Comparison of ENCODE assay signal across 1 cellular context in the genomic region with DNA sequence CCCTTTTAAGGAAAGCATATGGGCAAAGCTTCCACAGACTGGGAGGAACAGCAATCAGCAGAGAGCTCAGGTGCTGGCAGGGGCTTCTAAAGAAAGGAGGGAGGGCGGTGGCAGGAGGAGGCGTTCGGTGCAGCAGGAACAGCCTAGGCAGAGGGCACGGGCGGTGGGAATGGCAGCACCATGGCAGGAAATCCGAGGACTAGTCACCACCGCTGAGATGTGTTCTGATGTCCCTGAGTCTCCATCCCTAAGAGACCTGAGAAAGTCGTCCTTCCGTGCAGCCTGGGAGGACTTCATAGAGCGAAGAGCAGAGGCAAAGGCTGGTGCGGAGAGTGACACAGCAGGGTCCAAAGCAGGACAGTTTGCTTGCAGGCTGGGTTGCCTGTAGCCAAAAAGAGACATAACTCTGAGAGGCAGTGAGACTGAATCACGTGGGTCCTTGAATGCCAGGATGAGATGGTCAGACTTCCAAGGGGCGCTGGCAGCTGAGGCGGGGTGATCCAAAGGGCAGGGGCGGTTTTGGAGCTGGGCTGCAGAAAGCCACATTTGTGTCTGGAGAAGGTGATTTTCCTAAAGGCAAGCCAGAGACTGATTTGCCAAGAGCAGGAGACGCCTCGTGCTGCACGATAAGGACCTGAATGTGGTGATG.
A peak's percentile ranks its signal among the peaks of the same experiment; 100 is the strongest.
TF ChIP-seq lines count a peak whose summit lies in the region.

No MANE protein-coding gene starts in this region.

TF ChIP-seq in HepG2, 621 proteins besides CTCF, POLR2A, EP300 and RAD21 (continues in another document):
- no peak for TF ChIP-seq SOX6 (IDR thresholded peaks at IDR 0.05)
- no peak for TF ChIP-seq SOX6 (CRISPR knock-in tag; IDR thresholded peaks at IDR 0.05)
- TF ChIP-seq U2AF1 (optimal IDR thresholded peaks at IDR 0.05; ENCODE audit: low read depth, low read length) = no peak
- no peak for TF ChIP-seq MEIS1 (CRISPR knock-in tag; IDR thresholded peaks at IDR 0.05; ENCODE audit: borderline replicate concordance)
- TF ChIP-seq TCF7 (IDR thresholded peaks at IDR 0.05; ENCODE audit: low read depth) = no peak
- TF ChIP-seq KLF13 (CRISPR knock-in tag; IDR thresholded peaks at IDR 0.05) = no peak
- no peak for TF ChIP-seq ZNF766 (CRISPR knock-in tag; IDR thresholded peaks at IDR 0.05; ENCODE audit: borderline replicate concordance)
- TF ChIP-seq ZFP36L1 (CRISPR knock-in tag; IDR thresholded peaks at IDR 0.05) = no peak
- TF ChIP-seq, protein P1, sequence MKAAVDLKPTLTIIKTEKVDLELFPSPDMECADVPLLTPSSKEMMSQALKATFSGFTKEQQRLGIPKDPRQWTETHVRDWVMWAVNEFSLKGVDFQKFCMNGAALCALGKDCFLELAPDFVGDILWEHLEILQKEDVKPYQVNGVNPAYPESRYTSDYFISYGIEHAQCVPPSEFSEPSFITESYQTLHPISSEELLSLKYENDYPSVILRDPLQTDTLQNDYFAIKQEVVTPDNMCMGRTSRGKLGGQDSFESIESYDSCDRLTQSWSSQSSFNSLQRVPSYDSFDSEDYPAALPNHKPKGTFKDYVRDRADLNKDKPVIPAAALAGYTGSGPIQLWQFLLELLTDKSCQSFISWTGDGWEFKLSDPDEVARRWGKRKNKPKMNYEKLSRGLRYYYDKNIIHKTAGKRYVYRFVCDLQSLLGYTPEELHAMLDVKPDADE (CRISPR knock-in tag; IDR thresholded peaks at IDR 0.05) = no peak
- TF ChIP-seq, protein P2, sequence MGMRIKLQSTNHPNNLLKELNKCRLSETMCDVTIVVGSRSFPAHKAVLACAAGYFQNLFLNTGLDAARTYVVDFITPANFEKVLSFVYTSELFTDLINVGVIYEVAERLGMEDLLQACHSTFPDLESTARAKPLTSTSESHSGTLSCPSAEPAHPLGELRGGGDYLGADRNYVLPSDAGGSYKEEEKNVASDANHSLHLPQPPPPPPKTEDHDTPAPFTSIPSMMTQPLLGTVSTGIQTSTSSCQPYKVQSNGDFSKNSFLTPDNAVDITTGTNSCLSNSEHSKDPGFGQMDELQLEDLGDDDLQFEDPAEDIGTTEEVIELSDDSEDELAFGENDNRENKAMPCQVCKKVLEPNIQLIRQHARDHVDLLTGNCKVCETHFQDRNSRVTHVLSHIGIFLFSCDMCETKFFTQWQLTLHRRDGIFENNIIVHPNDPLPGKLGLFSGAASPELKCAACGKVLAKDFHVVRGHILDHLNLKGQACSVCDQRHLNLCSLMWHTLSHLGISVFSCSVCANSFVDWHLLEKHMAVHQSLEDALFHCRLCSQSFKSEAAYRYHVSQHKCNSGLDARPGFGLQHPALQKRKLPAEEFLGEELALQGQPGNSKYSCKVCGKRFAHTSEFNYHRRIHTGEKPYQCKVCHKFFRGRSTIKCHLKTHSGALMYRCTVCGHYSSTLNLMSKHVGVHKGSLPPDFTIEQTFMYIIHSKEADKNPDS (CRISPR knock-in tag; IDR thresholded peaks at IDR 0.05) = no peak
- no peak for TF ChIP-seq KDM1A (CRISPR knock-in tag; IDR thresholded peaks at IDR 0.05)
- no peak for TF ChIP-seq REPIN1 (CRISPR knock-in tag; IDR thresholded peaks at IDR 0.05; ENCODE audit: borderline replicate concordance, low read depth)
- TF ChIP-seq ZNF296 (CRISPR knock-in tag; conservative IDR thresholded peaks at IDR 0.05) = no peak
- TF ChIP-seq ZNF33A (CRISPR knock-in tag; IDR thresholded peaks at IDR 0.05; ENCODE audit: borderline replicate concordance) = no peak
- no peak for TF ChIP-seq ZFP1 (CRISPR knock-in tag; IDR thresholded peaks at IDR 0.05)
- peak; percentile 18; the same call in 1 of the 2 replicates for TF ChIP-seq SAP130 (CRISPR knock-in tag; IDR thresholded peaks at IDR 0.05; ENCODE audit: low read depth)
- TF ChIP-seq IRF2 (CRISPR knock-in tag; IDR thresholded peaks at IDR 0.05) = peak; percentile 25; the same call in 1 of the 2 replicates
- TF ChIP-seq, protein P3, sequence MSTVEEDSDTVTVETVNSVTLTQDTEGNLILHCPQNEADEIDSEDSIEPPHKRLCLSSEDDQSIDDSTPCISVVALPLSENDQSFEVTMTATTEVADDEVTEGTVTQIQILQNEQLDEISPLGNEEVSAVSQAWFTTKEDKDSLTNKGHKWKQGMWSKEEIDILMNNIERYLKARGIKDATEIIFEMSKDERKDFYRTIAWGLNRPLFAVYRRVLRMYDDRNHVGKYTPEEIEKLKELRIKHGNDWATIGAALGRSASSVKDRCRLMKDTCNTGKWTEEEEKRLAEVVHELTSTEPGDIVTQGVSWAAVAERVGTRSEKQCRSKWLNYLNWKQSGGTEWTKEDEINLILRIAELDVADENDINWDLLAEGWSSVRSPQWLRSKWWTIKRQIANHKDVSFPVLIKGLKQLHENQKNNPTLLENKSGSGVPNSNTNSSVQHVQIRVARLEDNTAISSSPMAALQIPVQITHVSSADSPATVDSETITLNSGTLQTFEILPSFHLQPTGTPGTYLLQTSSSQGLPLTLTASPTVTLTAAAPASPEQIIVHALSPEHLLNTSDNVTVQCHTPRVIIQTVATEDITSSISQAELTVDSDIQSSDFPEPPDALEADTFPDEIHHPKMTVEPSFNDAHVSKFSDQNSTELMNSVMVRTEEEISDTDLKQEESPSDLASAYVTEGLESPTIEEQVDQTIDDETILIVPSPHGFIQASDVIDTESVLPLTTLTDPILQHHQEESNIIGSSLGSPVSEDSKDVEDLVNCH (CRISPR knock-in tag; IDR thresholded peaks at IDR 0.05) = no peak
- TF ChIP-seq SMAD3 (CRISPR knock-in tag; IDR thresholded peaks at IDR 0.05) = 0 out of 2 replicates have a peak, but pooled peaks have one; percentile 8
- no peak for TF ChIP-seq TAF15 (IDR thresholded peaks at IDR 0.05; ENCODE audit: low read depth, low read length, poor library complexity, severe bottlenecking)
- no peak for TF ChIP-seq HIVEP1 (CRISPR knock-in tag; IDR thresholded peaks at IDR 0.05)
- TF ChIP-seq TCF7L2 (IDR thresholded peaks at IDR 0.05; ENCODE audit: low read depth, low read length) = no peak
- no peak for TF ChIP-seq CAMTA2 (CRISPR knock-in tag; IDR thresholded peaks at IDR 0.05; ENCODE audit: borderline replicate concordance)
- no peak for TF ChIP-seq ZNF549 (CRISPR knock-in tag; IDR thresholded peaks at IDR 0.05)
- no peak for TF ChIP-seq ZNF354B (CRISPR knock-in tag; IDR thresholded peaks at IDR 0.05)
- no peak for TF ChIP-seq ZNF3 (CRISPR knock-in tag; IDR thresholded peaks at IDR 0.05)
- TF ChIP-seq ZNF616 (CRISPR knock-in tag; IDR thresholded peaks at IDR 0.05; ENCODE audit: low read depth) = 0 out of 2 replicates have a peak, but pooled peaks have one; percentile 39
- TF ChIP-seq ZNF251 (CRISPR knock-in tag; IDR thresholded peaks at IDR 0.05) = no peak
- TF ChIP-seq, protein P4, sequence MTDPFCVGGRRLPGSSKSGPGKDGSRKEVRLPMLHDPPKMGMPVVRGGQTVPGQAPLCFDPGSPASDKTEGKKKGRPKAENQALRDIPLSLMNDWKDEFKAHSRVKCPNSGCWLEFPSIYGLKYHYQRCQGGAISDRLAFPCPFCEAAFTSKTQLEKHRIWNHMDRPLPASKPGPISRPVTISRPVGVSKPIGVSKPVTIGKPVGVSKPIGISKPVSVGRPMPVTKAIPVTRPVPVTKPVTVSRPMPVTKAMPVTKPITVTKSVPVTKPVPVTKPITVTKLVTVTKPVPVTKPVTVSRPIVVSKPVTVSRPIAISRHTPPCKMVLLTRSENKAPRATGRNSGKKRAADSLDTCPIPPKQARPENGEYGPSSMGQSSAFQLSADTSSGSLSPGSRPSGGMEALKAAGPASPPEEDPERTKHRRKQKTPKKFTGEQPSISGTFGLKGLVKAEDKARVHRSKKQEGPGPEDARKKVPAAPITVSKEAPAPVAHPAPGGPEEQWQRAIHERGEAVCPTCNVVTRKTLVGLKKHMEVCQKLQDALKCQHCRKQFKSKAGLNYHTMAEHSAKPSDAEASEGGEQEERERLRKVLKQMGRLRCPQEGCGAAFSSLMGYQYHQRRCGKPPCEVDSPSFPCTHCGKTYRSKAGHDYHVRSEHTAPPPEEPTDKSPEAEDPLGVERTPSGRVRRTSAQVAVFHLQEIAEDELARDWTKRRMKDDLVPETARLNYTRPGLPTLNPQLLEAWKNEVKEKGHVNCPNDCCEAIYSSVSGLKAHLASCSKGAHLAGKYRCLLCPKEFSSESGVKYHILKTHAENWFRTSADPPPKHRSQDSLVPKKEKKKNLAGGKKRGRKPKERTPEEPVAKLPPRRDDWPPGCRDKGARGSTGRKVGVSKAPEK (CRISPR knock-in tag; IDR thresholded peaks at IDR 0.05; ENCODE audit: borderline replicate concordance) = no peak
- TF ChIP-seq, protein P5, sequence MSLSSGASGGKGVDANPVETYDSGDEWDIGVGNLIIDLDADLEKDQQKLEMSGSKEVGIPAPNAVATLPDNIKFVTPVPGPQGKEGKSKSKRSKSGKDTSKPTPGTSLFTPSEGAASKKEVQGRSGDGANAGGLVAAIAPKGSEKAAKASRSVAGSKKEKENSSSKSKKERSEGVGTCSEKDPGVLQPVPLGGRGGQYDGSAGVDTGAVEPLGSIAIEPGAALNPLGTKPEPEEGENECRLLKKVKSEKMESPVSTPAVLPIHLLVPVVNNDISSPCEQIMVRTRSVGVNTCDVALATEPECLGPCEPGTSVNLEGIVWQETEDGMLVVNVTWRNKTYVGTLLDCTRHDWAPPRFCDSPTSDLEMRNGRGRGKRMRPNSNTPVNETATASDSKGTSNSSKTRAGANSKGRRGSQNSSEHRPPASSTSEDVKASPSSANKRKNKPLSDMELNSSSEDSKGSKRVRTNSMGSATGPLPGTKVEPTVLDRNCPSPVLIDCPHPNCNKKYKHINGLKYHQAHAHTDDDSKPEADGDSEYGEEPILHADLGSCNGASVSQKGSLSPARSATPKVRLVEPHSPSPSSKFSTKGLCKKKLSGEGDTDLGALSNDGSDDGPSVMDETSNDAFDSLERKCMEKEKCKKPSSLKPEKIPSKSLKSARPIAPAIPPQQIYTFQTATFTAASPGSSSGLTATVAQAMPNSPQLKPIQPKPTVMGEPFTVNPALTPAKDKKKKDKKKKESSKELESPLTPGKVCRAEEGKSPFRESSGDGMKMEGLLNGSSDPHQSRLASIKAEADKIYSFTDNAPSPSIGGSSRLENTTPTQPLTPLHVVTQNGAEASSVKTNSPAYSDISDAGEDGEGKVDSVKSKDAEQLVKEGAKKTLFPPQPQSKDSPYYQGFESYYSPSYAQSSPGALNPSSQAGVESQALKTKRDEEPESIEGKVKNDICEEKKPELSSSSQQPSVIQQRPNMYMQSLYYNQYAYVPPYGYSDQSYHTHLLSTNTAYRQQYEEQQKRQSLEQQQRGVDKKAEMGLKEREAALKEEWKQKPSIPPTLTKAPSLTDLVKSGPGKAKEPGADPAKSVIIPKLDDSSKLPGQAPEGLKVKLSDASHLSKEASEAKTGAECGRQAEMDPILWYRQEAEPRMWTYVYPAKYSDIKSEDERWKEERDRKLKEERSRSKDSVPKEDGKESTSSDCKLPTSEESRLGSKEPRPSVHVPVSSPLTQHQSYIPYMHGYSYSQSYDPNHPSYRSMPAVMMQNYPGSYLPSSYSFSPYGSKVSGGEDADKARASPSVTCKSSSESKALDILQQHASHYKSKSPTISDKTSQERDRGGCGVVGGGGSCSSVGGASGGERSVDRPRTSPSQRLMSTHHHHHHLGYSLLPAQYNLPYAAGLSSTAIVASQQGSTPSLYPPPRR (CRISPR knock-in tag; IDR thresholded peaks at IDR 0.05; ENCODE audit: borderline replicate concordance) = no peak
- no peak for TF ChIP-seq ZNF75D (CRISPR knock-in tag; IDR thresholded peaks at IDR 0.05; ENCODE audit: borderline replicate concordance)
- TF ChIP-seq TEAD3 (CRISPR knock-in tag; optimal IDR thresholded peaks at IDR 0.05; ENCODE audit: borderline replicate concordance) = no peak
- TF ChIP-seq, protein P6, sequence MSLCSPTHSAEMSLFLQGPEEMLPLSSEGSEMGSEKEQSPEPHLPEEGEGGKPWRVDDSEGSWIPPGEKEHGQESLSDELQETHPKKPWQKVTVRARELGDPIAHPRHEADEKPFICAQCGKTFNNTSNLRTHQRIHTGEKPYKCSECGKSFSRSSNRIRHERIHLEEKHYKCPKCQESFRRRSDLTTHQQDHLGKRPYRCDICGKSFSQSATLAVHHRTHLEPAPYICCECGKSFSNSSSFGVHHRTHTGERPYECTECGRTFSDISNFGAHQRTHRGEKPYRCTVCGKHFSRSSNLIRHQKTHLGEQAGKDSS (CRISPR knock-in tag; IDR thresholded peaks at IDR 0.05; ENCODE audit: borderline replicate concordance, low read depth) = no peak
- TF ChIP-seq MAF1 (CRISPR knock-in tag; IDR thresholded peaks at IDR 0.05; ENCODE audit: borderline replicate concordance) = no peak
- TF ChIP-seq, protein P7, sequence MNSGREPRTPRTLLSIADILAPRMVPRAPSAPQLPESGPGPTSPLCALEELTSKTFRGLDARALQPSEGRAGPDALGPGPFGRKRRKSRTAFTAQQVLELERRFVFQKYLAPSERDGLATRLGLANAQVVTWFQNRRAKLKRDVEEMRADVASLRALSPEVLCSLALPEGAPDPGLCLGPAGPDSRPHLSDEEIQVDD (CRISPR knock-in tag; IDR thresholded peaks at IDR 0.05; ENCODE audit: borderline replicate concordance) = no peak
- no peak for TF ChIP-seq ZSCAN9 (CRISPR knock-in tag; IDR thresholded peaks at IDR 0.05; ENCODE audit: borderline replicate concordance)
- no peak for TF ChIP-seq ZFP37 (CRISPR knock-in tag; IDR thresholded peaks at IDR 0.05; ENCODE audit: borderline replicate concordance)
- peak; percentile 28 for TF ChIP-seq SALL1 (CRISPR knock-in tag; IDR thresholded peaks at IDR 0.05)
- peak; percentile 10; the same call in 1 of the 2 replicates for TF ChIP-seq STAG1 (CRISPR knock-in tag; IDR thresholded peaks at IDR 0.05)
- no peak for TF ChIP-seq HMGA1 (CRISPR knock-in tag; conservative IDR thresholded peaks at IDR 0.05)
- TF ChIP-seq POLR2G (IDR thresholded peaks at IDR 0.05; ENCODE audit: low read depth, low read length) = peak; percentile 47; the same call in 1 of the 2 replicates
- no peak for TF ChIP-seq KLF6 (CRISPR knock-in tag; IDR thresholded peaks at IDR 0.05)
- TF ChIP-seq, protein P8, sequence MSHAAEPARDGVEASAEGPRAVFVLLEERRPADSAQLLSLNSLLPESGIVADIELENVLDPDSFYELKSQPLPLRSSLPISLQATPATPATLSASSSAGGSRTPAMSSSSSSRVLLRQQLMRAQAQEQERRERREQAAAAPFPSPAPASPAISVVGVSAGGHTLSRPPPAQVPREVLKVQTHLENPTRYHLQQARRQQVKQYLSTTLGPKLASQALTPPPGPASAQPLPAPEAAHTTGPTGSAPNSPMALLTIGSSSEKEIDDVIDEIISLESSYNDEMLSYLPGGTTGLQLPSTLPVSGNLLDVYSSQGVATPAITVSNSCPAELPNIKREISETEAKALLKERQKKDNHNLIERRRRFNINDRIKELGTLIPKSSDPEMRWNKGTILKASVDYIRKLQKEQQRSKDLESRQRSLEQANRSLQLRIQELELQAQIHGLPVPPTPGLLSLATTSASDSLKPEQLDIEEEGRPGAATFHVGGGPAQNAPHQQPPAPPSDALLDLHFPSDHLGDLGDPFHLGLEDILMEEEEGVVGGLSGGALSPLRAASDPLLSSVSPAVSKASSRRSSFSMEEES (CRISPR knock-in tag; IDR thresholded peaks at IDR 0.05) = no peak
- TF ChIP-seq TOE1 (CRISPR knock-in tag; IDR thresholded peaks at IDR 0.05) = no peak
- TF ChIP-seq, protein P9, sequence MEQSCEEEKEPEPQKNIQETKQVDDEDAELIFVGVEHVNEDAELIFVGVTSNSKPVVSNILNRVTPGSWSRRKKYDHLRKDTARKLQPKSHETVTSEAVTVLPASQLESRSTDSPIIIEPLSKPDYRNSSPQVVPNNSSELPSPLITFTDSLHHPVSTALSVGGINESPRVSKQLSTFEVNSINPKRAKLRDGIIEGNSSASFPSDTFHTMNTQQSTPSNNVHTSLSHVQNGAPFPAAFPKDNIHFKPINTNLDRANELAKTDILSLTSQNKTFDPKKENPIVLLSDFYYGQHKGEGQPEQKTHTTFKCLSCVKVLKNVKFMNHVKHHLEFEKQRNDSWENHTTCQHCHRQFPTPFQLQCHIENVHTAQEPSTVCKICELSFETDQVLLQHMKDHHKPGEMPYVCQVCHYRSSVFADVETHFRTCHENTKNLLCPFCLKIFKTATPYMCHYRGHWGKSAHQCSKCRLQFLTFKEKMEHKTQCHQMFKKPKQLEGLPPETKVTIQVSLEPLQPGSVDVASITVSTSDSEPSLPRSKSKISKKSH (CRISPR knock-in tag; IDR thresholded peaks at IDR 0.05; ENCODE audit: borderline replicate concordance) = no peak
- TF ChIP-seq ZKSCAN1 (IDR thresholded peaks at IDR 0.05; ENCODE audit: low read length) = no peak
